In the genomic region with DNA sequence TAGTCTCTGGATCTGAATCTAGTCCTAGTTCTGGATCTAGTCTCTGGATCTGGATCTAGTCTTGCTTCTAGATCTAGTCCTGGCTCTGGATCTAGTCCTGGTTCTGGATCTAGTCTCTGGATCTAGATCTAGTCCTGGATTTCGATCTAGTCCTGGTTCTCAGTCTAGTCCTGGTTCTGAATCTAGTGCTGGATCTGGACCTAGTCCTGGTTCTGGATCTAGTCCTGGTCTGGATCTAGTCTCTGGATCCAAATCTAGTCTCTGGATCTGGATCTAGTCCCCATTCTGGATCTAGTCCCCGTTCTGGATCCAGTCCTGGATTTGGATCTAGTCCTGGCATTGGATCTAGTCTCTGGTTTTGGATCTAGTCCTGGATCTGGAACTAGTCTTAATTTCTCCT, we compare ENCODE assay signal across 38 cellular contexts. TPM values are rescaled to one million over a fixed set of nuclear protein-coding genes. Genes with fewer than 3 reads are reported as not detected.
"Had no signal": no experiment of that assay in that cellular context is flagged by ENCODE, and none has a peak within 500 bp of the region (broad histone marks: within the 10 kb centered on the region; RNA-seq: fewer than 3 reads in every experiment).

No MANE protein-coding gene starts in this region.

- H3K4me3 Mint-ChIP-seq: activated B cell treated with CpG ODN at 0.5 μM for 24 hours; activated CD4-positive, alpha-beta memory T cell treated with anti-CD3 and anti-CD28 coated beads for 36 hours; activated CD4-positive, alpha-beta T cell treated with anti-CD3 and anti-CD28 coated beads, Interleukin-2, amount 10 ng/mL, durations not matched to agents 24 days and 14 days; activated CD8-positive, alpha-beta T cell treated with anti-CD3 and anti-CD28 coated beads for 36 hours; activated naive CD4-positive, alpha-beta T cell treated with anti-CD3 and anti-CD28 coated beads for 36 hours; activated naive CD8-positive, alpha-beta T cell treated with anti-CD3 and anti-CD28 coated beads for 36 hours; activated T-cell treated with anti-CD3 and anti-CD28 coated beads, Interleukin-2, amount 50 U/mL, for 4 hours; activated T-cell treated with anti-CD3 and anti-CD28 coated beads, Interleukin-2, amount 50 U/mL, for 72 hours; activated T-helper 1 cell treated with anti-CD3 and anti-CD28 coated beads, Interleukin-12 subunit alpha, Interleukin-12 subunit beta, Interleukin-2, Interleukin-4 antibody, amounts not matched to agents 30 ng/mL and 10 ng/mL and 1 ng/mL, durations not matched to agents 14 hours and 24 hours and 36 hours; activated T-helper 17 cell treated with anti-CD3 and anti-CD28 coated beads, Interleukin-2, amount 50 U/mL, for 72 hours; T-helper 1 cell treated with Interleukin-12 subunit alpha and Interleukin-12 subunit beta and Interleukin-4 antibody, amounts not matched to agents 30 μg/mL and 1 μg/mL, for 36 hours; T-helper 2 cell treated with Interferon-gamma antibody and Interleukin-4, amounts not matched to agents 5 μg/mL and 100 μg/mL, for 36 hours had no signal

- H3K36me3 Mint-ChIP-seq: activated CD4-positive, alpha-beta memory T cell treated with anti-CD3 and anti-CD28 coated beads for 36 hours; activated naive CD4-positive, alpha-beta T cell treated with anti-CD3 and anti-CD28 coated beads, Interleukin-2, amount 50 U/mL, for 72 hours; activated naive CD8-positive, alpha-beta T cell treated with anti-CD3 and anti-CD28 coated beads for 36 hours had no signal

- H3K36me3 ChIP-seq: adrenal gland, brain microvascular endothelial cell, breast epithelium had no signal

- ATAC-seq: activated CD8-positive, alpha-beta T cell treated with anti-CD3 and anti-CD28 coated beads for 36 hours; activated naive CD4-positive, alpha-beta T cell treated with anti-CD3 and anti-CD28 coated beads, Interleukin-2, amount 50 U/mL, for 72 hours; activated T-cell treated with anti-CD3 and anti-CD28 coated beads, Interleukin-2, amount 50 U/mL, for 4 hours; activated T-cell treated with anti-CD3 and anti-CD28 coated beads, Interleukin-2, amount 50 U/mL, for 72 hours; activated T-helper 17 cell treated with anti-CD3 and anti-CD28 coated beads, Interleukin-2, amount 50 U/mL, for 72 hours; body of pancreas had no signal

- H3K27ac ChIP-seq: adrenal gland, body of pancreas, brain microvascular endothelial cell, breast epithelium, VCaP had no signal

- H3K9me3 Mint-ChIP-seq: activated B cell treated with CpG ODN at 0.5 μM for 24 hours; activated CD4-positive, alpha-beta memory T cell treated with anti-CD3 and anti-CD28 coated beads for 36 hours; activated CD4-positive, alpha-beta T cell treated with anti-CD3 and anti-CD28 coated beads, Interleukin-2, amount 10 ng/mL, durations not matched to agents 24 days and 14 days; activated CD8-positive, alpha-beta T cell treated with anti-CD3 and anti-CD28 coated beads for 36 hours; activated naive CD4-positive, alpha-beta T cell treated with anti-CD3 and anti-CD28 coated beads for 36 hours; activated naive CD4-positive, alpha-beta T cell treated with anti-CD3 and anti-CD28 coated beads, Interleukin-2, amount 50 U/mL, for 72 hours; activated naive CD8-positive, alpha-beta T cell treated with anti-CD3 and anti-CD28 coated beads for 36 hours; activated T-cell treated with anti-CD3 and anti-CD28 coated beads, Interleukin-2, amount 50 U/mL, for 4 hours; activated T-cell treated with anti-CD3 and anti-CD28 coated beads, Interleukin-2, amount 50 U/mL, for 72 hours; activated T-helper 1 cell treated with anti-CD3 and anti-CD28 coated beads, Interleukin-12 subunit alpha, Interleukin-12 subunit beta, Interleukin-2, Interleukin-4 antibody, amounts not matched to agents 30 ng/mL and 10 ng/mL and 1 ng/mL, durations not matched to agents 14 hours and 24 hours and 36 hours; activated T-helper 17 cell treated with anti-CD3 and anti-CD28 coated beads, Interleukin-2, amount 50 U/mL, for 72 hours; T-helper 1 cell treated with Interleukin-12 subunit alpha and Interleukin-12 subunit beta and Interleukin-4 antibody, amounts not matched to agents 30 μg/mL and 1 μg/mL, for 36 hours; T-helper 2 cell treated with Interferon-gamma antibody and Interleukin-4, amounts not matched to agents 5 μg/mL and 100 μg/mL, for 36 hours had no signal

- H3K27ac Mint-ChIP-seq: activated B cell treated with CpG ODN at 0.5 μM for 24 hours; activated CD4-positive, alpha-beta memory T cell treated with anti-CD3 and anti-CD28 coated beads for 36 hours; activated CD4-positive, alpha-beta T cell treated with anti-CD3 and anti-CD28 coated beads, Interleukin-2, amount 10 ng/mL, durations not matched to agents 24 days and 14 days; activated CD8-positive, alpha-beta T cell treated with anti-CD3 and anti-CD28 coated beads for 36 hours; activated naive CD4-positive, alpha-beta T cell treated with anti-CD3 and anti-CD28 coated beads for 36 hours; activated naive CD4-positive, alpha-beta T cell treated with anti-CD3 and anti-CD28 coated beads, Interleukin-2, amount 50 U/mL, for 72 hours; activated naive CD8-positive, alpha-beta T cell treated with anti-CD3 and anti-CD28 coated beads for 36 hours; activated T-cell treated with anti-CD3 and anti-CD28 coated beads, Interleukin-2, amount 50 U/mL, for 72 hours; activated T-helper 1 cell treated with anti-CD3 and anti-CD28 coated beads, Interleukin-12 subunit alpha, Interleukin-12 subunit beta, Interleukin-2, Interleukin-4 antibody, amounts not matched to agents 30 ng/mL and 10 ng/mL and 1 ng/mL, durations not matched to agents 14 hours and 24 hours and 36 hours; activated T-helper 17 cell treated with anti-CD3 and anti-CD28 coated beads, Interleukin-2, amount 50 U/mL, for 72 hours; T-helper 1 cell treated with Interleukin-12 subunit alpha and Interleukin-12 subunit beta and Interleukin-4 antibody, amounts not matched to agents 30 μg/mL and 1 μg/mL, for 36 hours; T-helper 2 cell treated with Interferon-gamma antibody and Interleukin-4, amounts not matched to agents 5 μg/mL and 100 μg/mL, for 36 hours had no signal

- H3K27me3 Mint-ChIP-seq: activated CD4-positive, alpha-beta T cell treated with anti-CD3 and anti-CD28 coated beads, Interleukin-2, amount 10 ng/mL, durations not matched to agents 24 days and 14 days had no signal

- H3K4me1 Mint-ChIP-seq: activated B cell treated with CpG ODN at 0.5 μM for 24 hours; activated CD4-positive, alpha-beta T cell treated with anti-CD3 and anti-CD28 coated beads, Interleukin-2, amount 10 ng/mL, durations not matched to agents 24 days and 14 days; activated naive CD8-positive, alpha-beta T cell treated with anti-CD3 and anti-CD28 coated beads for 36 hours; activated T-helper 17 cell treated with anti-CD3 and anti-CD28 coated beads, Interleukin-2, amount 50 U/mL, for 72 hours had no signal

- H3K4me1 ChIP-seq: body of pancreas, breast epithelium had no signal

- H3K4me3 ChIP-seq: adrenal gland, body of pancreas, breast epithelium had no signal

- H3K9me3 ChIP-seq: adrenal gland, body of pancreas, breast epithelium had no signal

- FAIRE-seq: astrocyte, TTC549 had no signal

- H3K27me3 ChIP-seq: adrenal gland, body of pancreas, brain microvascular endothelial cell, breast epithelium had no signal

- DNase-seq: activated B cell treated with CpG ODN at 0.5 μM for 24 hours; activated CD4-positive, alpha-beta memory T cell treated with anti-CD3 and anti-CD28 coated beads for 36 hours; activated CD4-positive, alpha-beta T cell treated with anti-CD3 and anti-CD28 coated beads for 4 hours; activated CD4-positive, alpha-beta T cell treated with anti-CD3 and anti-CD28 coated beads, Interleukin-2, amount 10 ng/mL, durations not matched to agents 24 days and 14 days; activated CD4-positive, alpha-beta T cell treated with anti-CD3 and anti-CD28 coated beads, Interleukin-2, amount 50 U/mL, for 1 hour; activated CD4-positive, alpha-beta T cell treated with anti-CD3 and anti-CD28 coated beads, Interleukin-2, amount 50 U/mL, for 4 hours; activated CD4-positive, CD25-positive, alpha-beta regulatory T cell treated with anti-CD3 and anti-CD28 coated beads, Interleukin-2, amount 50 U/mL, for 72 hours; activated CD8-positive, alpha-beta memory T cell treated with anti-CD3 and anti-CD28 coated beads, Interleukin-2, amount 50 U/mL, for 4 hours; activated CD8-positive, alpha-beta T cell treated with anti-CD3 and anti-CD28 coated beads for 36 hours; activated effector memory CD4-positive, alpha-beta T cell treated with anti-CD3 and anti-CD28 coated beads, Interleukin-2, amount 50 U/mL, for 16 hours; activated gamma-delta T cell treated with Interleukin-2 at 50 U/mL for 16 hours; activated naive CD4-positive, alpha-beta T cell; activated naive CD4-positive, alpha-beta T cell treated with anti-CD3 and anti-CD28 coated beads for 36 hours; activated naive CD4-positive, alpha-beta T cell treated with anti-CD3 and anti-CD28 coated beads, Interleukin-2, amount 50 U/mL, for 16 hours; activated naive CD8-positive, alpha-beta T cell treated with anti-CD3 and anti-CD28 coated beads for 36 hours; activated T-cell treated with anti-CD3 and anti-CD28 coated beads for 4 hours; activated T-cell treated with anti-CD3 and anti-CD28 coated beads, Interleukin-2, amount 50 U/mL, for 1 hour; activated T-cell treated with anti-CD3 and anti-CD28 coated beads, Interleukin-2, amount 50 U/mL, for 4 hours; activated T-cell treated with anti-CD3 and anti-CD28 coated beads, Interleukin-2, amount 50 U/mL, for 72 hours; adrenal gland; amniotic stem cell; aorta; body of pancreas; brain microvascular endothelial cell; central memory CD4-positive, alpha-beta T cell; T-helper 1 cell; T-helper 2 cell; T-helper 9 cell had no signal

RNA-seq across cellular contexts. Expression of gene VAT1L, which starts 29.9 kb away (rescaled TPM):
- total RNA-seq: activated B cell treated with CpG ODN at 0.5 μM for 24 hours; activated CD4-positive, alpha-beta memory T cell treated with anti-CD3 and anti-CD28 coated beads for 36 hours; activated CD4-positive, alpha-beta T cell treated with anti-CD3 and anti-CD28 coated beads, Interleukin-2, amount 10 ng/mL, durations not matched to agents 24 days and 14 days; activated CD8-positive, alpha-beta memory T cell treated with anti-CD3 and anti-CD28 coated beads for 36 hours; activated CD8-positive, alpha-beta T cell treated with anti-CD3 and anti-CD28 coated beads for 36 hours; activated naive CD4-positive, alpha-beta T cell treated with anti-CD3 and anti-CD28 coated beads for 36 hours; activated naive CD4-positive, alpha-beta T cell treated with anti-CD3 and anti-CD28 coated beads, Interleukin-2, amount 50 U/mL, for 72 hours; activated naive CD8-positive, alpha-beta T cell treated with anti-CD3 and anti-CD28 coated beads for 36 hours; activated T-helper 1 cell treated with anti-CD3 and anti-CD28 coated beads, Interleukin-12 subunit alpha, Interleukin-12 subunit beta, Interleukin-2, Interleukin-4 antibody, amounts not matched to agents 30 ng/mL and 10 ng/mL and 1 ng/mL, durations not matched to agents 14 hours and 24 hours and 36 hours; activated T-helper 17 cell treated with anti-CD3 and anti-CD28 coated beads, Interleukin-2, amount 50 U/mL, for 72 hours had no signal
